Comparison of ENCODE assay signal across 28 cellular contexts in the genomic region with DNA sequence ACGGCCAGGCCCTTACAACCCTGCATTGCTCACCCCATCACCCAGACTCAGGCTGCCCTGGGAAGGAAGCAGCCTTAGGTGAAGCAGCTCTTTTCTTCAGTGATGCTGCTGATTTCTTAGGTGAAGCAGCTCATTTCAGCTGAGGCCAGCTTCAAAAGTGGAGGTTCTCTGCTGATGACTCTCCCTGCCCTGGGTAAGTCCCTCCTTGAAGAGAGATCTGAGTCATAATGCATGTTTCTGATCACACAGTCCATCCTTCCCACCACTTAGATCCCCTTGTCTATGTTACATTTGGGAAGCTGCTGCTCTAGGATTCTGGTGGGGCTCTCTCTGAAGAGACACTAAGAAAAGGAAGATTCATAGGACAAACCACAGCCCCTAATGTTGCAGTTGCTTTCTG.
"Had no signal": no experiment of that assay in that cellular context is flagged by ENCODE, and none has a peak within 500 bp of the region (broad histone marks: within the 10 kb centered on the region; RNA-seq: fewer than 3 reads in every experiment).

No MANE protein-coding gene starts in this region.

- H3K27me3 Mint-ChIP-seq: activated naive CD4-positive, alpha-beta T cell treated with anti-CD3 and anti-CD28 coated beads, Interleukin-2, amount 10 ng/mL, durations not matched to agents 7 days and 5 days; activated naive CD8-positive, alpha-beta T cell treated with anti-CD3 and anti-CD28 coated beads, Interleukin-2, amount 10 ng/mL, durations not matched to agents 7 days and 5 days; naive B cell; stimulated activated naive B cell treated with anti-CD40 and anti-IgM and Interleukin-4, amounts not matched to agents 10 μg/mL and 1 μg/mL and 100 μg/mL, for 72 hours had no signal

- H3K36me3 ChIP-seq: ovary had no signal

- H3K4me1 Mint-ChIP-seq: activated naive CD4-positive, alpha-beta T cell treated with anti-CD3 and anti-CD28 coated beads, Interleukin-2, amount 10 ng/mL, durations not matched to agents 7 days and 5 days; activated naive CD8-positive, alpha-beta T cell treated with anti-CD3 and anti-CD28 coated beads, Interleukin-2, amount 10 ng/mL, durations not matched to agents 7 days and 5 days; naive B cell; stimulated activated naive B cell treated with anti-CD40 and anti-IgM and Interleukin-4, amounts not matched to agents 10 μg/mL and 1 μg/mL and 100 μg/mL, for 72 hours; WTC11 had no signal

- H3K4me1 ChIP-seq: esophagus muscularis mucosa, heart right ventricle, left lung, prostate gland, stomach, suprapubic skin, tibial artery had no signal

- H3K27me3 ChIP-seq: brain microvascular endothelial cell, esophagus muscularis mucosa, heart right ventricle, left lung, ovary, stomach, suprapubic skin, tibial artery had no signal

- ATAC-seq: heart right ventricle; left lung; mucosa of descending colon; stimulated activated naive B cell treated with anti-CD40 and anti-IgM and Interleukin-4, amounts not matched to agents 10 μg/mL and 1 μg/mL and 100 μg/mL, for 72 hours; WTC11 had no signal

- H3K4me3 ChIP-seq: esophagus muscularis mucosa, heart right ventricle, left lung, lung, mucosa of descending colon, ovary, prostate gland, stomach, suprapubic skin, tibial artery had no signal

- H3K27ac ChIP-seq: brain microvascular endothelial cell, esophagus muscularis mucosa, heart right ventricle, left lung, ovary, prostate gland, stomach, suprapubic skin, tibial artery had no signal

- DNase-seq: activated CD4-positive, alpha-beta T cell treated with anti-CD3 and anti-CD28 coated beads for 1 hour; activated CD4-positive, alpha-beta T cell treated with anti-CD3 and anti-CD28 coated beads, Interleukin-2, amount 50 U/mL, for 1 hour; activated CD8-positive, alpha-beta memory T cell treated with anti-CD3 and anti-CD28 coated beads for 24 hours; activated gamma-delta T cell; activated naive CD4-positive, alpha-beta T cell treated with anti-CD3 and anti-CD28 coated beads, Interleukin-2, amount 10 ng/mL, durations not matched to agents 7 days and 5 days; activated naive CD8-positive, alpha-beta T cell treated with anti-CD3 and anti-CD28 coated beads, Interleukin-2, amount 10 ng/mL, durations not matched to agents 7 days and 5 days; amniotic stem cell; brain microvascular endothelial cell; caudate nucleus; cortex of kidney; foreskin melanocyte; heart right ventricle; left lung; mucosa of descending colon; naive B cell; ovary; retina; stimulated activated CD4-positive, alpha-beta T cell treated with anti-CD3 and anti-CD28 coated beads, Interleukin-15, amount 100 ng/mL, for 24 hours; stimulated activated CD4-positive, alpha-beta T cell treated with anti-CD3 and anti-CD28 coated beads, Interleukin-2, amount 100 ng/mL, for 24 hours; stimulated activated naive B cell treated with anti-CD40 and anti-IgM and Interleukin-4, amounts not matched to agents 10 μg/mL and 1 μg/mL and 100 μg/mL, for 72 hours; stomach; T-helper 2 cell; tibial artery had no signal

- H3K27ac Mint-ChIP-seq: activated naive CD8-positive, alpha-beta T cell treated with anti-CD3 and anti-CD28 coated beads, Interleukin-2, amount 10 ng/mL, durations not matched to agents 7 days and 5 days; WTC11 had no signal

- H3K4me3 Mint-ChIP-seq: activated naive CD4-positive, alpha-beta T cell treated with anti-CD3 and anti-CD28 coated beads, Interleukin-2, amount 10 ng/mL, durations not matched to agents 7 days and 5 days; activated naive CD8-positive, alpha-beta T cell treated with anti-CD3 and anti-CD28 coated beads, Interleukin-2, amount 10 ng/mL, durations not matched to agents 7 days and 5 days; naive B cell; stimulated activated naive B cell treated with anti-CD40 and anti-IgM and Interleukin-4, amounts not matched to agents 10 μg/mL and 1 μg/mL and 100 μg/mL, for 72 hours; WTC11 had no signal
